Comparison of ENCODE assay signal across 30 cellular contexts in genomic region chr3:77122610-77123009, GRCh38.
"Had no signal": no experiment of that assay in that cellular context is flagged by ENCODE, and none has a peak within 500 bp of the region (broad histone marks: within the 10 kb centered on the region; RNA-seq: fewer than 3 reads in every experiment).

No MANE protein-coding gene starts in this region.

- H3K4me3 ChIP-seq: adrenal gland, body of pancreas, cardiac muscle cell, colonic mucosa, gastrocnemius medialis, heart left ventricle had no signal

- H3K4me1 ChIP-seq: adrenal gland, body of pancreas, colonic mucosa, foreskin keratinocyte, gastrocnemius medialis, heart left ventricle had no signal

- H3K9me3 ChIP-seq: adrenal gland, body of pancreas, colonic mucosa, gastrocnemius medialis, heart left ventricle had no signal

- ATAC-seq: activated CD4-positive, alpha-beta T cell treated with anti-CD3 and anti-CD28 coated beads for 36 hours; activated CD4-positive, CD25-positive, alpha-beta regulatory T cell treated with anti-CD3 and anti-CD28 coated beads, Interleukin-2, amount 50 U/mL, for 24 hours; activated CD8-positive, alpha-beta memory T cell treated with anti-CD3 and anti-CD28 coated beads, Interleukin-2, amount 10 ng/mL, durations not matched to agents 7 days and 5 days; activated CD8-positive, alpha-beta T cell treated with anti-CD3 and anti-CD28 coated beads, Interleukin-2, amount 10 ng/mL, durations not matched to agents 7 days and 5 days; activated naive CD8-positive, alpha-beta T cell treated with anti-CD3 and anti-CD28 coated beads, Interleukin-2, amount 50 U/mL, for 24 hours; body of pancreas; esophagus mucosa; foreskin keratinocyte; gastrocnemius medialis; heart left ventricle; WTC11 had no signal

- H3K27me3 ChIP-seq: adrenal gland, body of pancreas, cardiac muscle cell, colonic mucosa, foreskin keratinocyte, gastrocnemius medialis, heart left ventricle had no signal

- H3K27ac ChIP-seq: adrenal gland, body of pancreas, cardiac muscle cell, colonic mucosa, foreskin keratinocyte, gastrocnemius medialis, heart left ventricle had no signal

- H3K36me3 ChIP-seq: adrenal gland, cardiac muscle cell, colonic mucosa, gastrocnemius medialis, heart left ventricle had no signal

- DNase-seq: activated CD4-positive, alpha-beta memory T cell treated with anti-CD3 and anti-CD28 coated beads for 36 hours; activated CD4-positive, alpha-beta T cell treated with anti-CD3 and anti-CD28 coated beads for 36 hours; activated CD4-positive, alpha-beta T cell treated with anti-CD3 and anti-CD28 coated beads, Interleukin-2, amount 10 ng/mL, durations not matched to agents 24 days and 14 days; activated CD8-positive, alpha-beta memory T cell treated with anti-CD3 and anti-CD28 coated beads, Interleukin-2, amount 10 ng/mL, durations not matched to agents 7 days and 5 days; activated CD8-positive, alpha-beta memory T cell treated with anti-CD3 and anti-CD28 coated beads, Interleukin-2, amount 50 U/mL, for 4 hours; activated CD8-positive, alpha-beta T cell treated with anti-CD3 and anti-CD28 coated beads, Interleukin-2, amount 10 ng/mL, durations not matched to agents 7 days and 5 days; activated effector memory CD4-positive, alpha-beta T cell treated with anti-CD3 and anti-CD28 coated beads, Interleukin-2, amount 50 U/mL, for 16 hours; activated naive CD4-positive, alpha-beta T cell treated with anti-CD3 and anti-CD28 coated beads for 36 hours; activated naive CD8-positive, alpha-beta T cell treated with anti-CD3 and anti-CD28 coated beads for 36 hours; activated naive CD8-positive, alpha-beta T cell treated with anti-CD3 and anti-CD28 coated beads, Interleukin-2, amount 50 U/mL, for 24 hours; activated T-cell treated with anti-CD3 and anti-CD28 coated beads, Interleukin-2, amount 50 U/mL, for 1 hour; activated T-cell treated with anti-CD3 and anti-CD28 coated beads, Interleukin-2, amount 50 U/mL, for 48 hours; adrenal gland; amygdala; aorta; body of pancreas; central memory CD4-positive, alpha-beta T cell; cerebellar nuclear complex; colonic mucosa; effector CD8-positive, alpha-beta T cell; endodermal cell; foreskin keratinocyte; gastrocnemius medialis; glutamatergic neuron; heart left ventricle; T-helper 2 cell had no signal
